Comparison of ENCODE assay signal across 34 cellular contexts in genomic region chr14:93316716-93317115, GRCh38. TPM values are rescaled to one million over a fixed set of nuclear protein-coding genes. Genes with fewer than 3 reads are reported as not detected.
A peak's percentile ranks its signal among the peaks of the same experiment; 100 is the strongest.
DNase-seq lines count a peak whose midpoint lies in the region; ATAC-seq and TF ChIP-seq lines count a peak whose summit lies in the region.
"Had no signal": no experiment of that assay in that cellular context is flagged by ENCODE, and none has a peak within 500 bp of the region (broad histone marks: within the 10 kb centered on the region; RNA-seq: fewer than 3 reads in every experiment).

No MANE protein-coding gene starts in this region.

- H3K27ac ChIP-seq in stomach (peak overlapping the region in 4 of 5 donors; percentile 4 to 64 (median 46)), WERI-Rb-1 (no peak overlapping the region)
- H3K27ac ChIP-seq: body of pancreas, tibial artery had no signal

- ATAC-seq in GM19324 (IDR thresholded peaks at IDR 0.05; ENCODE audit: low FRiP score, unreplicated experiment): no peak
- ATAC-seq: activated CD4-positive, CD25-positive, alpha-beta regulatory T cell treated with anti-CD3 and anti-CD28 coated beads, Interleukin-2, amount 50 U/mL, for 24 hours; activated naive CD8-positive, alpha-beta T cell treated with anti-CD3 and anti-CD28 coated beads, Interleukin-2, amount 50 U/mL, for 24 hours; activated T-cell treated with anti-CD3 and anti-CD28 coated beads, Interleukin-2, amount 50 U/mL, for 72 hours; body of pancreas; left cardiac atrium had no signal

- TF ChIP-seq CTCF in stomach (IDR thresholded peaks at IDR 0.05) (no peak), WERI-Rb-1 (IDR thresholded peaks at IDR 0.05; ENCODE audit: low read depth, low read length) (no peak)

- 58 to 64% (median 62%) methylated on average over 4 of the region's 4 CpGs for WGBS in stomach, 5 donors

- H3K36me3 Mint-ChIP-seq in IgD-negative memory B cell: peaks cover 2% of the 10 kb centered on the region

- H3K27me3 ChIP-seq in stomach (no peaks in the 10 kb centered on the region), WERI-Rb-1 (ENCODE audit: insufficient read depth, low read depth, severe bottlenecking) (no peaks in the 10 kb centered on the region)
- H3K27me3 ChIP-seq: body of pancreas, tibial artery had no signal

- H3K4me1 Mint-ChIP-seq in IgD-negative memory B cell: peaks cover 24 to 34% (median 28%) of the 10 kb centered on the region in 3 donors

- no peak for TF ChIP-seq POLR2A in stomach (IDR thresholded peaks at IDR 0.05)

- intact Hi-C loops in stomach (cut with DNase I; ENCODE audit: low total_unique reads): no loop called here

- no peaks in the 10 kb centered on the region for H3K36me3 ChIP-seq in stomach
- H3K36me3 ChIP-seq in WERI-Rb-1: no peaks in the 10 kb centered on the region; the same call in none of the 2 replicates
- H3K36me3 ChIP-seq: tibial artery had no signal

- H3K27me3 Mint-ChIP-seq in IgD-negative memory B cell: no peaks in the 10 kb centered on the region
- H3K27me3 Mint-ChIP-seq: activated naive CD8-positive, alpha-beta T cell treated with anti-CD3 and anti-CD28 coated beads, Interleukin-2, amount 50 U/mL, for 24 hours had no signal

- no peaks in the 10 kb centered on the region for H3K9me3 Mint-ChIP-seq in IgD-negative memory B cell
- H3K9me3 Mint-ChIP-seq: activated T-cell treated with anti-CD3 and anti-CD28 coated beads, Interleukin-2, amount 50 U/mL, for 72 hours had no signal

- DNase-seq in EH (ENCODE audit: low read depth): peak; percentile 42
- DNase-seq in fibroblast of peridontal ligament (ENCODE audit: extremely low read depth): peak; percentile 20
- no peak for DNase-seq in stomach
- DNase-seq in WERI-Rb-1: no peak
- DNase-seq in NCI-H2171 (lab: John Stamatoyannopoulos, UW): no peak
- DNase-seq: activated CD4-positive, alpha-beta T cell treated with anti-CD3 and anti-CD28 coated beads, Interleukin-2, amount 50 U/mL, for 48 hours; activated naive CD8-positive, alpha-beta T cell treated with anti-CD3 and anti-CD28 coated beads, Interleukin-2, amount 50 U/mL, for 24 hours; activated T-cell treated with anti-CD3 and anti-CD28 coated beads, Interleukin-2, amount 50 U/mL, for 72 hours; body of pancreas; Caco-2; cerebellar nuclear complex; GF-D8; H7; hypothalamus; KBM-7; left cardiac atrium; mesendoderm; NCI-H1417 treated with DMSO at 0.1 percent for 48 hours; NCI-H2081; NCI-H345; NCI-H69; posterior cingulate gyrus; right cardiac atrium; Right ventricle myocardium superior; stimulated activated CD4-positive, alpha-beta T cell treated with anti-CD3 and anti-CD28 coated beads, Interleukin-2, amount 100 ng/mL, for 48 hours; T-helper 2 cell; tibial artery had no signal

- H3K9me3 ChIP-seq in stomach (no peaks in the 10 kb centered on the region), WERI-Rb-1 (ENCODE audit: severe bottlenecking) (no peaks in the 10 kb centered on the region)
- H3K9me3 ChIP-seq: body of pancreas, Caco-2, tibial artery had no signal

- H3K4me1 ChIP-seq in stomach: peaks cover 14 to 64% (median 45%) of the 10 kb centered on the region in 4 donors
- H3K4me1 ChIP-seq: Caco-2 had no signal

- TF ChIP-seq EP300 in stomach (IDR thresholded peaks at IDR 0.05): no peak

- H3K4me3 ChIP-seq in stomach (no peak overlapping the region), WERI-Rb-1 (ENCODE audit: low read depth, low read length) (no peak overlapping the region)
- H3K4me3 ChIP-seq: body of pancreas, tibial artery had no signal

- peak overlapping the region in 2 of 3 donors; percentile 24 to 67 for H3K27ac Mint-ChIP-seq in IgD-negative memory B cell
- H3K27ac Mint-ChIP-seq: activated naive CD8-positive, alpha-beta T cell treated with anti-CD3 and anti-CD28 coated beads, Interleukin-2, amount 50 U/mL, for 24 hours; activated T-cell treated with anti-CD3 and anti-CD28 coated beads, Interleukin-2, amount 50 U/mL, for 72 hours had no signal

- H3K4me3 Mint-ChIP-seq in IgD-negative memory B cell: no peak overlapping the region
- H3K4me3 Mint-ChIP-seq: activated naive CD8-positive, alpha-beta T cell treated with anti-CD3 and anti-CD28 coated beads, Interleukin-2, amount 50 U/mL, for 24 hours; activated T-cell treated with anti-CD3 and anti-CD28 coated beads, Interleukin-2, amount 50 U/mL, for 72 hours; CD14-positive monocyte had no signal

RNA-seq across cellular contexts. Expression of gene BTBD7, which starts 16.1 kb away (rescaled TPM):
- polyA plus RNA-seq in IgD-negative memory B cell: 16.1 TPM
- 10 to 100 TPM; 19.6 to 99.2 (median 32.2) TPM for total RNA-seq in stomach
- polyA plus RNA-seq in stomach: 1 to 10 TPM; 5.7 to 9.2 (median 7.3) TPM

RNA-seq across cellular contexts. Expression of gene COX8C, which starts 30.3 kb away (rescaled TPM):
- polyA plus RNA-seq in IgD-negative memory B cell: not detected
- total RNA-seq in stomach: not detected
- not detected for polyA plus RNA-seq in stomach
- total RNA-seq: body of pancreas, Caco-2, glomerular endothelial cell, H7, HT-29, left cardiac atrium had no signal
- polyA plus RNA-seq: CD14-positive monocyte, neural cell had no signal

Comparison
In these comparisons a context has a peak if more than half of its experiments do, and no peak if none do; other contexts are left out.
1. DNase-seq: peak in EH (single experiment) and fibroblast of peridontal ligament (single experiment); none in stomach (single experiment), WERI-Rb-1 (single experiment) and NCI-H2171 (single experiment).